Comparison of ENCODE assay signal across 8 cellular contexts in genomic region chr1:39103321-39104157, GRCh38.
DNase-seq lines count a peak whose midpoint lies in the region; ATAC-seq and TF ChIP-seq lines count a peak whose summit lies in the region.

No MANE protein-coding gene starts in this region.

- H3K36me3 Mint-ChIP-seq in activated naive CD4-positive, alpha-beta T cell treated with anti-CD3 and anti-CD28 coated beads, Interleukin-2, amount 50 U/mL, for 24 hours, result no peaks in the 10 kb centered on the region
- H3K36me3 Mint-ChIP-seq in activated naive CD8-positive, alpha-beta T cell treated with anti-CD3 and anti-CD28 coated beads for 36 hours, result no peaks in the 10 kb centered on the region
- no peaks in the 10 kb centered on the region for H3K36me3 Mint-ChIP-seq in type B pancreatic cell

- H3K27me3 Mint-ChIP-seq in activated naive CD4-positive, alpha-beta T cell treated with anti-CD3 and anti-CD28 coated beads, Interleukin-2, amount 50 U/mL, for 24 hours, result no peaks in the 10 kb centered on the region
- H3K27me3 Mint-ChIP-seq in activated naive CD8-positive, alpha-beta T cell treated with anti-CD3 and anti-CD28 coated beads for 36 hours, result no peaks in the 10 kb centered on the region
- H3K27me3 Mint-ChIP-seq in type B pancreatic cell, result no peaks in the 10 kb centered on the region

- TF ChIP-seq CTCF in type B pancreatic cell (conservative IDR thresholded peaks at IDR 0.05), result no peak

- H3K9me3 Mint-ChIP-seq in activated naive CD4-positive, alpha-beta T cell treated with anti-CD3 and anti-CD28 coated beads, Interleukin-2, amount 50 U/mL, for 24 hours, result no peaks in the 10 kb centered on the region
- no peaks in the 10 kb centered on the region for H3K9me3 Mint-ChIP-seq in activated naive CD8-positive, alpha-beta T cell treated with anti-CD3 and anti-CD28 coated beads for 36 hours
- no peaks in the 10 kb centered on the region for H3K9me3 Mint-ChIP-seq in type B pancreatic cell

- ATAC-seq in HG03280 (IDR thresholded peaks at IDR 0.05; ENCODE audit: unreplicated experiment) (no peak), left colon (no peak)

- peak overlapping the region; percentile 61 for H3K4me3 Mint-ChIP-seq in activated naive CD4-positive, alpha-beta T cell treated with anti-CD3 and anti-CD28 coated beads, Interleukin-2, amount 50 U/mL, for 24 hours
- peak overlapping the region; percentile 33 for H3K4me3 Mint-ChIP-seq in activated naive CD8-positive, alpha-beta T cell treated with anti-CD3 and anti-CD28 coated beads for 36 hours
- H3K4me3 Mint-ChIP-seq in type B pancreatic cell, result peak overlapping the region; percentile 85

- H3K27ac Mint-ChIP-seq in activated naive CD4-positive, alpha-beta T cell treated with anti-CD3 and anti-CD28 coated beads, Interleukin-2, amount 50 U/mL, for 24 hours, result peak overlapping the region; percentile 52
- peak overlapping the region; percentile 32 for H3K27ac Mint-ChIP-seq in activated naive CD8-positive, alpha-beta T cell treated with anti-CD3 and anti-CD28 coated beads for 36 hours
- peak overlapping the region; percentile 85 for H3K27ac Mint-ChIP-seq in type B pancreatic cell

- no peak for DNase-seq in activated naive CD4-positive, alpha-beta T cell (lab: John Stamatoyannopoulos, UW)
- no peak for DNase-seq in activated naive CD8-positive, alpha-beta T cell treated with anti-CD3 and anti-CD28 coated beads for 36 hours
- peak; percentile 35 for DNase-seq in inferior parietal cortex (ENCODE audit: extremely low spot score)
- DNase-seq in type B pancreatic cell (ENCODE audit: extremely low spot score, unreplicated experiment), result no peak
- DNase-seq in stimulated activated naive CD4-positive, alpha-beta T cell treated with Interleukin-2 at 50 U/mL for 16 hours (lab: John Stamatoyannopoulos, UW), result no peak
- no peak for DNase-seq in left colon

- peaks cover 38% of the 10 kb centered on the region for H3K4me1 Mint-ChIP-seq in activated naive CD4-positive, alpha-beta T cell treated with anti-CD3 and anti-CD28 coated beads, Interleukin-2, amount 50 U/mL, for 24 hours
- H3K4me1 Mint-ChIP-seq in activated naive CD8-positive, alpha-beta T cell treated with anti-CD3 and anti-CD28 coated beads for 36 hours, result peaks cover 38% of the 10 kb centered on the region
- H3K4me1 Mint-ChIP-seq in type B pancreatic cell (ENCODE audit: unreplicated experiment), result peaks cover 36% of the 10 kb centered on the region

- intact Hi-C loops in left colon (cut with DNase I, micrococcal nuclease), result no loop called here

Comparison
In these comparisons a context has a peak if more than half of its experiments do, and no peak if none do; other contexts are left out.
1. H3K27ac Mint-ChIP-seq: peak in every context shown above with its lines; median percentile 85 in type B pancreatic cell; 52 in activated naive CD4-positive, alpha-beta T cell treated with anti-CD3 and anti-CD28 coated beads, Interleukin-2, amount 50 U/mL, for 24 hours; 32 in activated naive CD8-positive, alpha-beta T cell treated with anti-CD3 and anti-CD28 coated beads for 36 hours.
2. H3K4me3 Mint-ChIP-seq: peak in every context shown above with its lines; median percentile 85 in type B pancreatic cell; 61 in activated naive CD4-positive, alpha-beta T cell treated with anti-CD3 and anti-CD28 coated beads, Interleukin-2, amount 50 U/mL, for 24 hours; 33 in activated naive CD8-positive, alpha-beta T cell treated with anti-CD3 and anti-CD28 coated beads for 36 hours.